ENCODE assay signal across 10 cellular contexts in genomic region chr1:95071539-95071938, GRCh38. TPM values are rescaled to one million over a fixed set of nuclear protein-coding genes. Genes with fewer than 3 reads are reported as not detected.
DNase-seq lines count a peak whose midpoint lies in the region; ATAC-seq and TF ChIP-seq lines count a peak whose summit lies in the region.
"Had no signal": no experiment of that assay in that cellular context is flagged by ENCODE, and none has a peak within 500 bp of the region (broad histone marks: within the 10 kb centered on the region; RNA-seq: fewer than 3 reads in every experiment).

No MANE protein-coding gene starts in this region.

- no peak for ATAC-seq in activated CD8-positive, alpha-beta memory T cell treated with anti-CD3 and anti-CD28 coated beads, Interleukin-2, amount 10 ng/mL, durations not matched to agents 7 days and 5 days
- no peak for ATAC-seq in left lung
- no peak for ATAC-seq in GM21515 (IDR thresholded peaks at IDR 0.05; ENCODE audit: unreplicated experiment)
- ATAC-seq: Panc1 had no signal

- H3K4me3 ChIP-seq in left lung = peak overlapping the region; percentile 47 to 63
- H3K4me3 ChIP-seq in suprapubic skin = peak overlapping the region; percentile 61

- intact Hi-C loops in activated T-helper 1 cell treated with anti-CD3 and anti-CD28 coated beads, Interleukin-12 subunit alpha, Interleukin-12 subunit beta, Interleukin-2, Interleukin-4 antibody, amounts not matched to agents 30 ng/mL and 10 ng/mL and 1 ng/mL, durations not matched to agents 14 hours and 24 hours and 36 hours (cut with micrococcal nuclease) = loop anchor here (5.0 to 10.0 kb wide), 3 partner anchors 109 to 1651 kb away; partner anchors contain the start of genes F3 and PTBP2
- intact Hi-C loops in left lung (cut with DNase I) = no loop called here

- peak overlapping the region; percentile 89 for H3K27ac Mint-ChIP-seq in activated CD8-positive, alpha-beta memory T cell treated with anti-CD3 and anti-CD28 coated beads, Interleukin-2, amount 10 ng/mL, durations not matched to agents 7 days and 5 days
- no peak overlapping the region for H3K27ac Mint-ChIP-seq in activated T-helper 1 cell treated with anti-CD3 and anti-CD28 coated beads, Interleukin-12 subunit alpha, Interleukin-12 subunit beta, Interleukin-2, Interleukin-4 antibody, amounts not matched to agents 30 ng/mL and 10 ng/mL and 1 ng/mL, durations not matched to agents 14 hours and 24 hours and 36 hours
- H3K27ac Mint-ChIP-seq in T-helper 2 cell treated with Interferon-gamma antibody and Interleukin-4, amounts not matched to agents 5 μg/mL and 100 μg/mL, for 36 hours = no peak overlapping the region

- H3K4me1 ChIP-seq in left lung = peaks cover 6 to 18% of the 10 kb centered on the region in 2 donors
- peaks cover 18% of the 10 kb centered on the region for H3K4me1 ChIP-seq in suprapubic skin

- TF ChIP-seq CTCF in left lung (IDR thresholded peaks at IDR 0.05) = no peak
- no peak for TF ChIP-seq CTCF in suprapubic skin (IDR thresholded peaks at IDR 0.05)

- no peaks in the 10 kb centered on the region for H3K27me3 Mint-ChIP-seq in activated CD8-positive, alpha-beta memory T cell treated with anti-CD3 and anti-CD28 coated beads, Interleukin-2, amount 10 ng/mL, durations not matched to agents 7 days and 5 days
- H3K27me3 Mint-ChIP-seq in activated T-helper 1 cell treated with anti-CD3 and anti-CD28 coated beads, Interleukin-12 subunit alpha, Interleukin-12 subunit beta, Interleukin-2, Interleukin-4 antibody, amounts not matched to agents 30 ng/mL and 10 ng/mL and 1 ng/mL, durations not matched to agents 14 hours and 24 hours and 36 hours (ENCODE audit: insufficient read depth) = no peaks in the 10 kb centered on the region
- H3K27me3 Mint-ChIP-seq in T-helper 2 cell treated with Interferon-gamma antibody and Interleukin-4, amounts not matched to agents 5 μg/mL and 100 μg/mL, for 36 hours (ENCODE audit: low read depth) = no peaks in the 10 kb centered on the region

- peak overlapping the region; percentile 87 for H3K4me3 Mint-ChIP-seq in activated CD8-positive, alpha-beta memory T cell treated with anti-CD3 and anti-CD28 coated beads, Interleukin-2, amount 10 ng/mL, durations not matched to agents 7 days and 5 days
- H3K4me3 Mint-ChIP-seq in activated T-helper 1 cell treated with anti-CD3 and anti-CD28 coated beads, Interleukin-12 subunit alpha, Interleukin-12 subunit beta, Interleukin-2, Interleukin-4 antibody, amounts not matched to agents 30 ng/mL and 10 ng/mL and 1 ng/mL, durations not matched to agents 14 hours and 24 hours and 36 hours = peak overlapping the region; percentile 94
- no peak overlapping the region for H3K4me3 Mint-ChIP-seq in T-helper 2 cell treated with Interferon-gamma antibody and Interleukin-4, amounts not matched to agents 5 μg/mL and 100 μg/mL, for 36 hours

- no peaks in the 10 kb centered on the region for H3K36me3 ChIP-seq in left lung
- no peaks in the 10 kb centered on the region for H3K36me3 ChIP-seq in suprapubic skin

- no peak overlapping the region for H3K27ac ChIP-seq in left lung
- no peak overlapping the region for H3K27ac ChIP-seq in suprapubic skin

- CTCF ChIA-PET in activated CD8-positive, alpha-beta memory T cell treated with anti-CD3 and anti-CD28 coated beads, Interleukin-2, amount 10 ng/mL, durations not matched to agents 7 days and 5 days (lab: Charles Lee) = interaction anchor here (1.4 to 1.9 kb wide), 2 partner anchors 162 to 217 kb away, joined by 3 to 27 read pairs; partner anchors contain the start of gene RWDD3

- TF ChIP-seq EP300 in suprapubic skin (IDR thresholded peaks at IDR 0.05) = no peak

- H3K9me3 ChIP-seq in left lung (no peaks in the 10 kb centered on the region), suprapubic skin (no peaks in the 10 kb centered on the region)

- H3K4me1 Mint-ChIP-seq in activated CD8-positive, alpha-beta memory T cell treated with anti-CD3 and anti-CD28 coated beads, Interleukin-2, amount 10 ng/mL, durations not matched to agents 7 days and 5 days = peaks cover 20% of the 10 kb centered on the region
- H3K4me1 Mint-ChIP-seq in activated T-helper 1 cell treated with anti-CD3 and anti-CD28 coated beads, Interleukin-12 subunit alpha, Interleukin-12 subunit beta, Interleukin-2, Interleukin-4 antibody, amounts not matched to agents 30 ng/mL and 10 ng/mL and 1 ng/mL, durations not matched to agents 14 hours and 24 hours and 36 hours (ENCODE audit: low read depth) = peaks cover 18% of the 10 kb centered on the region
- H3K4me1 Mint-ChIP-seq in T-helper 2 cell treated with Interferon-gamma antibody and Interleukin-4, amounts not matched to agents 5 μg/mL and 100 μg/mL, for 36 hours (ENCODE audit: low read depth) = peaks cover 13% of the 10 kb centered on the region

- peaks cover 2% of the 10 kb centered on the region for H3K36me3 Mint-ChIP-seq in activated CD8-positive, alpha-beta memory T cell treated with anti-CD3 and anti-CD28 coated beads, Interleukin-2, amount 10 ng/mL, durations not matched to agents 7 days and 5 days
- H3K36me3 Mint-ChIP-seq in activated T-helper 1 cell treated with anti-CD3 and anti-CD28 coated beads, Interleukin-12 subunit alpha, Interleukin-12 subunit beta, Interleukin-2, Interleukin-4 antibody, amounts not matched to agents 30 ng/mL and 10 ng/mL and 1 ng/mL, durations not matched to agents 14 hours and 24 hours and 36 hours (ENCODE audit: low read depth) = no peaks in the 10 kb centered on the region
- H3K36me3 Mint-ChIP-seq in T-helper 2 cell treated with Interferon-gamma antibody and Interleukin-4, amounts not matched to agents 5 μg/mL and 100 μg/mL, for 36 hours (ENCODE audit: low read depth) = no peaks in the 10 kb centered on the region

- 81% methylated on average over 2 of the region's 2 CpGs for WGBS in suprapubic skin

- H3K27me3 ChIP-seq in left lung = no peaks in the 10 kb centered on the region
- H3K27me3 ChIP-seq in suprapubic skin = no peaks in the 10 kb centered on the region

- no peak for TF ChIP-seq POLR2A in suprapubic skin (IDR thresholded peaks at IDR 0.05)

- H3K9me3 Mint-ChIP-seq in activated CD8-positive, alpha-beta memory T cell treated with anti-CD3 and anti-CD28 coated beads, Interleukin-2, amount 10 ng/mL, durations not matched to agents 7 days and 5 days (ENCODE audit: low read depth) = no peaks in the 10 kb centered on the region
- H3K9me3 Mint-ChIP-seq in activated T-helper 1 cell treated with anti-CD3 and anti-CD28 coated beads, Interleukin-12 subunit alpha, Interleukin-12 subunit beta, Interleukin-2, Interleukin-4 antibody, amounts not matched to agents 30 ng/mL and 10 ng/mL and 1 ng/mL, durations not matched to agents 14 hours and 24 hours and 36 hours = no peaks in the 10 kb centered on the region
- no peaks in the 10 kb centered on the region for H3K9me3 Mint-ChIP-seq in T-helper 2 cell treated with Interferon-gamma antibody and Interleukin-4, amounts not matched to agents 5 μg/mL and 100 μg/mL, for 36 hours
- H3K9me3 Mint-ChIP-seq: activated naive CD4-positive, alpha-beta T cell treated with anti-CD3 and anti-CD28 coated beads, Interleukin-2, amount 50 U/mL, for 72 hours had no signal

- no peak for DNase-seq in activated CD8-positive, alpha-beta memory T cell treated with anti-CD3 and anti-CD28 coated beads, Interleukin-2, amount 10 ng/mL, durations not matched to agents 7 days and 5 days
- DNase-seq in activated CD8-positive, alpha-beta memory T cell treated with anti-CD3 and anti-CD28 coated beads for 24 hours = no peak
- DNase-seq in activated T-helper 1 cell treated with anti-CD3 and anti-CD28 coated beads, Interleukin-12 subunit alpha, Interleukin-12 subunit beta, Interleukin-2, Interleukin-4 antibody, amounts not matched to agents 30 ng/mL and 10 ng/mL and 1 ng/mL, durations not matched to agents 14 hours and 24 hours and 36 hours (ENCODE audit: low spot score) = no peak
- DNase-seq in left lung = no peak
- DNase-seq in suprapubic skin (ENCODE audit: low spot score in 2 of 2) = no peak
- no peak for DNase-seq in NCI-H345 (lab: John Stamatoyannopoulos, UW)
- no peak for DNase-seq in T-helper 2 cell treated with Interferon-gamma antibody and Interleukin-4, amounts not matched to agents 5 μg/mL and 100 μg/mL, for 36 hours (ENCODE audit: low spot score)

RNA-seq across cellular contexts. Expression of gene ALG14, which starts 1.2 kb away (rescaled TPM):
- total RNA-seq in activated CD8-positive, alpha-beta memory T cell treated with anti-CD3 and anti-CD28 coated beads, Interleukin-2, amount 10 ng/mL, durations not matched to agents 7 days and 5 days = 1 to 10 TPM; 2.6 to 2.8 TPM
- 1.9 and 2.4 TPM in 2 replicates for total RNA-seq in activated T-helper 1 cell treated with anti-CD3 and anti-CD28 coated beads, Interleukin-12 subunit alpha, Interleukin-12 subunit beta, Interleukin-2, Interleukin-4 antibody, amounts not matched to agents 30 ng/mL and 10 ng/mL and 1 ng/mL, durations not matched to agents 14 hours and 24 hours and 36 hours
- total RNA-seq in left lung (1 to 10 TPM; 5.1 to 7.9 TPM), suprapubic skin (1 to 10 TPM in 2 of 4 donors, under 1 TPM in 2; 0.80 to 1.6 (median 1.1) TPM)

RNA-seq across cellular contexts. Expression of gene TLCD4, which starts 45.6 kb away (rescaled TPM):
- total RNA-seq in activated CD8-positive, alpha-beta memory T cell treated with anti-CD3 and anti-CD28 coated beads, Interleukin-2, amount 10 ng/mL, durations not matched to agents 7 days and 5 days = not detected
- 0.02 TPM in 1 of 2 replicates, not detected in the other for total RNA-seq in activated T-helper 1 cell treated with anti-CD3 and anti-CD28 coated beads, Interleukin-12 subunit alpha, Interleukin-12 subunit beta, Interleukin-2, Interleukin-4 antibody, amounts not matched to agents 30 ng/mL and 10 ng/mL and 1 ng/mL, durations not matched to agents 14 hours and 24 hours and 36 hours
- total RNA-seq in left lung (10 to 100 TPM; 14.7 to 21.3 TPM), suprapubic skin (1 to 10 TPM; 5.5 to 6.2 (median 5.9) TPM)
